ENCODE assay signal across 28 cellular contexts in genomic region chr1:45211061-45211460, GRCh38.
"Had no signal": no experiment of that assay in that cellular context is flagged by ENCODE, and none has a peak within 500 bp of the region (broad histone marks: within the 10 kb centered on the region; RNA-seq: fewer than 3 reads in every experiment).

No MANE protein-coding gene starts in this region.

- H3K27me3 ChIP-seq: adrenal gland, breast epithelium, gastroesophageal sphincter had no signal

- H3K36me3 ChIP-seq: adrenal gland, breast epithelium, esophagus squamous epithelium, gastroesophageal sphincter, WERI-Rb-1 had no signal

- ATAC-seq: activated CD4-positive, CD25-positive, alpha-beta regulatory T cell treated with anti-CD3 and anti-CD28 coated beads, Interleukin-2, amount 50 U/mL, for 24 hours; activated CD8-positive, alpha-beta T cell treated with anti-CD3 and anti-CD28 coated beads for 36 hours; activated naive CD8-positive, alpha-beta T cell treated with anti-CD3 and anti-CD28 coated beads, Interleukin-2, amount 50 U/mL, for 24 hours; activated T-cell treated with anti-CD3 and anti-CD28 coated beads, Interleukin-2, amount 50 U/mL, for 4 hours; activated T-helper 17 cell treated with anti-CD3 and anti-CD28 coated beads, Interleukin-2, amount 50 U/mL, for 72 hours; gastroesophageal sphincter; T-helper 17 cell had no signal

- H3K27ac ChIP-seq: adrenal gland, breast epithelium, epithelial cell of prostate, esophagus squamous epithelium, gastroesophageal sphincter, WERI-Rb-1 had no signal

- FAIRE-seq: endometrium, endothelial cell of umbilical vein had no signal

- H3K4me3 ChIP-seq: adrenal gland, breast epithelium, esophagus squamous epithelium, gastroesophageal sphincter had no signal

- H3K9me3 ChIP-seq: adrenal gland, breast epithelium, esophagus squamous epithelium, gastroesophageal sphincter had no signal

- H3K4me1 ChIP-seq: breast epithelium had no signal

- DNase-seq: activated B cell treated with CpG ODN at 0.5 μM for 24 hours; activated CD4-positive, alpha-beta T cell treated with anti-CD3 and anti-CD28 coated beads for 48 hours; activated CD4-positive, alpha-beta T cell treated with anti-CD3 and anti-CD28 coated beads, Interleukin-2, amount 50 U/mL, for 1 hour; activated CD4-positive, alpha-beta T cell treated with anti-CD3 and anti-CD28 coated beads, Interleukin-2, amount 50 U/mL, for 48 hours; activated CD8-positive, alpha-beta memory T cell treated with anti-CD3 and anti-CD28 coated beads for 24 hours; activated CD8-positive, alpha-beta T cell treated with anti-CD3 and anti-CD28 coated beads for 36 hours; activated effector memory CD4-positive, alpha-beta T cell treated with Interleukin-2 at 50 U/mL for 16 hours; activated naive CD4-positive, alpha-beta T cell treated with anti-CD3 and anti-CD28 coated beads for 36 hours; activated naive CD8-positive, alpha-beta T cell treated with anti-CD3 and anti-CD28 coated beads for 36 hours; activated naive CD8-positive, alpha-beta T cell treated with anti-CD3 and anti-CD28 coated beads, Interleukin-2, amount 50 U/mL, for 24 hours; activated T-cell treated with anti-CD3 and anti-CD28 coated beads, Interleukin-2, amount 50 U/mL, for 4 hours; adrenal gland; amygdala; aorta; effector CD8-positive, alpha-beta T cell; esophagus squamous epithelium; foreskin melanocyte; T-helper 1 cell; T-helper 17 cell; T1000; WERI-Rb-1 had no signal
